25 cellular contexts compared by ENCODE assay signal in the genomic region with DNA sequence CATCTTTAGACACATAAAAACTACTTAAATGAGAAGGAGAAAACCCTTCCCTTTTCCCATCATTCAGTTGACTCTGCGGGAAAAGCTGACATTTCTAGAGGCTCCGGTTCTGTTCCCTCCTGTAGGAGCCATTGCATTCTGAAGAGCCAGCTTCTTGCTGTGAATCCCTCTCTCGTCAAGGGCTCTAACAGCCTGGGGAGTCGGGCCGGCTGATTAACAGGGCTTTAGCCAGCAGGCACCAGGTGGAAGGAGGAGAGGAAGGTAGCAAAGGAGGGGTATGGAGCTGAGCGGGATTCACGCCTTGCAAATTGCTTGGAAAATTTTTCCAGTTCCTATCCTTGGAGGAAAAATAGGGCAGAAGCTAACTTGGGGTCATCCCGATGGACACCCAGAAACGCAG.
DNase-seq lines count a peak whose midpoint lies in the region; ATAC-seq and TF ChIP-seq lines count a peak whose summit lies in the region.
"Had no signal": no experiment of that assay in that cellular context is flagged by ENCODE, and none has a peak within 500 bp of the region (broad histone marks: within the 10 kb centered on the region; RNA-seq: fewer than 3 reads in every experiment).

No MANE protein-coding gene starts in this region.

- H3K27ac ChIP-seq in WERI-Rb-1 (no peak overlapping the region), neural progenitor cell (no peak overlapping the region), foreskin keratinocyte (no peak overlapping the region)
- H3K27ac ChIP-seq: 22Rv1, adrenal gland, body of pancreas, skin epidermis, VCaP had no signal

- H3K27me3 ChIP-seq in WERI-Rb-1 (ENCODE audit: insufficient read depth, low read depth, severe bottlenecking) (no peaks in the 10 kb centered on the region), neural progenitor cell (no peaks in the 10 kb centered on the region), foreskin keratinocyte (peaks cover 3% of the 10 kb centered on the region)
- H3K27me3 ChIP-seq: adrenal gland, body of pancreas had no signal

- H3K27ac Mint-ChIP-seq in neural progenitor cell, result peak overlapping the region; percentile 47
- H3K27ac Mint-ChIP-seq: activated CD4-positive, alpha-beta T cell treated with anti-CD3 and anti-CD28 coated beads, Interleukin-2, amount 10 ng/mL, durations not matched to agents 24 days and 14 days; CD14-positive monocyte; naive thymus-derived CD4-positive, alpha-beta T cell; stimulated activated naive CD8-positive, alpha-beta T cell treated with anti-CD3 and anti-CD28 coated beads, Interleukin-15, amount 100 ng/mL, for 72 hours had no signal

- H3K4me1 ChIP-seq in neural progenitor cell (peaks cover 18% of the 10 kb centered on the region), foreskin keratinocyte (no peaks in the 10 kb centered on the region)
- H3K4me1 ChIP-seq: adrenal gland, body of pancreas, HAP-1 had no signal

- H3K9me3 ChIP-seq in WERI-Rb-1 (ENCODE audit: severe bottlenecking) (no peaks in the 10 kb centered on the region), neural progenitor cell (ENCODE audit: low read depth) (no peaks in the 10 kb centered on the region)
- H3K9me3 ChIP-seq: adrenal gland, body of pancreas, HAP-1 had no signal

- H3K36me3 Mint-ChIP-seq in neural progenitor cell, result no peaks in the 10 kb centered on the region
- H3K36me3 Mint-ChIP-seq: CD14-positive monocyte; naive thymus-derived CD4-positive, alpha-beta T cell had no signal

- H3F3A ChIP-seq in neural progenitor cell (ENCODE audit: low read depth), result peaks cover 8% of the 10 kb centered on the region

- peak overlapping the region; percentile 37 for H3K4me2 ChIP-seq in neural progenitor cell

- peaks cover 9% of the 10 kb centered on the region for H3K4me1 Mint-ChIP-seq in neural progenitor cell
- H3K4me1 Mint-ChIP-seq: activated CD4-positive, alpha-beta T cell treated with anti-CD3 and anti-CD28 coated beads, Interleukin-2, amount 10 ng/mL, durations not matched to agents 24 days and 14 days; CD14-positive monocyte; naive thymus-derived CD4-positive, alpha-beta T cell; stimulated activated naive CD8-positive, alpha-beta T cell treated with anti-CD3 and anti-CD28 coated beads, Interleukin-15, amount 100 ng/mL, for 72 hours had no signal

- no peaks in the 10 kb centered on the region for H3K79me2 ChIP-seq in neural progenitor cell (ENCODE audit: low read depth)

- ATAC-seq in HG03175 (IDR thresholded peaks at IDR 0.05; ENCODE audit: unreplicated experiment), result no peak
- ATAC-seq in foreskin keratinocyte, result no peak
- ATAC-seq: body of pancreas; naive thymus-derived CD4-positive, alpha-beta T cell; stimulated activated naive CD8-positive, alpha-beta T cell treated with anti-CD3 and anti-CD28 coated beads, Interleukin-15, amount 100 ng/mL, for 72 hours had no signal

- H4K20me1 ChIP-seq in neural progenitor cell (ENCODE audit: low read depth), result no peaks in the 10 kb centered on the region

- no peak overlapping the region for H2AFZ ChIP-seq in neural progenitor cell (replicated peaks)

- DNase-seq in NCI-H1105 treated with DMSO at 0.1 percent for 48 hours (lab: John Stamatoyannopoulos, UW) (peak; percentile 42), NCI-H1105 (lab: John Stamatoyannopoulos, UW) (no peak), NCI-H345 (lab: John Stamatoyannopoulos, UW) (peak; percentile 73), WERI-Rb-1 (peak; percentile 66), neural progenitor cell (ENCODE audit: low spot score) (peak; percentile 49), D341Med (ENCODE audit: low spot score) (no peak), foreskin keratinocyte (no peak)
- DNase-seq: activated CD4-positive, alpha-beta T cell treated with anti-CD3 and anti-CD28 coated beads, Interleukin-2, amount 10 ng/mL, durations not matched to agents 24 days and 14 days; activated naive CD4-positive, alpha-beta T cell; activated T-cell treated with anti-CD3 and anti-CD28 coated beads, Interleukin-2, amount 50 U/mL, for 48 hours; adrenal gland; body of pancreas; Calu3; kidney; midbrain; naive thymus-derived CD4-positive, alpha-beta T cell; NCI-H1436 treated with DMSO at 0.1 percent for 48 hours; stimulated activated naive CD8-positive, alpha-beta T cell treated with anti-CD3 and anti-CD28 coated beads, Interleukin-15, amount 100 ng/mL, for 72 hours; T-helper 9 cell had no signal

- no peak overlapping the region for H3K4me3 Mint-ChIP-seq in neural progenitor cell
- H3K4me3 Mint-ChIP-seq: activated CD4-positive, alpha-beta T cell treated with anti-CD3 and anti-CD28 coated beads, Interleukin-2, amount 10 ng/mL, durations not matched to agents 24 days and 14 days; CD14-positive monocyte; naive thymus-derived CD4-positive, alpha-beta T cell; stimulated activated naive CD8-positive, alpha-beta T cell treated with anti-CD3 and anti-CD28 coated beads, Interleukin-15, amount 100 ng/mL, for 72 hours had no signal

- H3K36me3 ChIP-seq in WERI-Rb-1, result no peaks in the 10 kb centered on the region
- no peaks in the 10 kb centered on the region for H3K36me3 ChIP-seq in neural progenitor cell
- H3K36me3 ChIP-seq: adrenal gland, HAP-1 had no signal

- H3K9ac ChIP-seq in neural progenitor cell, result no peak overlapping the region

- H3K9me3 Mint-ChIP-seq in neural progenitor cell, result no peaks in the 10 kb centered on the region
- H3K9me3 Mint-ChIP-seq: activated CD4-positive, alpha-beta T cell treated with anti-CD3 and anti-CD28 coated beads, Interleukin-2, amount 10 ng/mL, durations not matched to agents 24 days and 14 days; naive thymus-derived CD4-positive, alpha-beta T cell; stimulated activated naive CD8-positive, alpha-beta T cell treated with anti-CD3 and anti-CD28 coated beads, Interleukin-15, amount 100 ng/mL, for 72 hours had no signal

- H3K4me3 ChIP-seq in WERI-Rb-1 (ENCODE audit: low read depth, low read length), result no peak overlapping the region
- H3K4me3 ChIP-seq in neural progenitor cell, result no peak overlapping the region
- H3K4me3 ChIP-seq: adrenal gland, body of pancreas, HAP-1, skin epidermis had no signal

- H3K27me3 Mint-ChIP-seq in neural progenitor cell (ENCODE audit: insufficient read depth, low read depth), result peaks cover 8% of the 10 kb centered on the region
- H3K27me3 Mint-ChIP-seq: stimulated activated naive CD8-positive, alpha-beta T cell treated with anti-CD3 and anti-CD28 coated beads, Interleukin-15, amount 100 ng/mL, for 72 hours had no signal

- TF ChIP-seq CTCF in WERI-Rb-1 (IDR thresholded peaks at IDR 0.05; ENCODE audit: low read depth, low read length) (no peak), neural progenitor cell (IDR thresholded peaks at IDR 0.05) (no peak), foreskin keratinocyte (conservative IDR thresholded peaks at IDR 0.05) (no peak)

Comparison
In these comparisons a context has a peak if more than half of its experiments do, and no peak if none do; other contexts are left out.
1. DNase-seq: peak in NCI-H1105 treated with DMSO at 0.1 percent for 48 hours (single experiment), NCI-H345 (single experiment), WERI-Rb-1 (single experiment) and neural progenitor cell (single experiment); none in NCI-H1105 (single experiment), D341Med (single experiment) and foreskin keratinocyte (0 of 2).